In genomic region chr12:54688309-54689033, GRCh38 we compare ENCODE assay signal across 32 cellular contexts. TPM values are rescaled to one million over a fixed set of nuclear protein-coding genes. Genes with fewer than 3 reads are reported as not detected.
"Had no signal": no experiment of that assay in that cellular context is flagged by ENCODE, and none has a peak within 500 bp of the region (broad histone marks: within the 10 kb centered on the region; RNA-seq: fewer than 3 reads in every experiment).

No MANE protein-coding gene starts in this region.

- H3K36me3 ChIP-seq: esophagus squamous epithelium, heart right ventricle, left ventricle myocardium inferior, lower lobe of right lung, spleen, thoracic aorta, tibial nerve, upper lobe of left lung had no signal

- DNase-seq: dermis blood vessel endothelial cell; effector memory CD8-positive, alpha-beta T cell; erythroblast; esophagus squamous epithelium; foreskin melanocyte; glutamatergic neuron; heart right ventricle; hippocampal formation; left cardiac atrium; left ventricle myocardium inferior; lower lobe of right lung; natural killer cell; posterior cingulate gyrus; psoas muscle; right cardiac atrium; spleen; stimulated activated CD4-positive, alpha-beta T cell treated with anti-CD3 and anti-CD28 coated beads, Interleukin-4, amount 100 ng/mL, for 4 hours; stimulated activated naive CD8-positive, alpha-beta T cell treated with anti-CD3 and anti-CD28 coated beads, Interleukin-15, Interleukin-2, amounts not matched to agents 100 U/mL and 50 U/mL, for 24 hours; upper lobe of left lung had no signal

- H3K4me1 ChIP-seq: esophagus squamous epithelium, heart right ventricle, left ventricle myocardium inferior, psoas muscle, spleen, tibial nerve had no signal

- H3K9me3 ChIP-seq: esophagus squamous epithelium, heart right ventricle, left ventricle myocardium inferior, lower lobe of right lung, psoas muscle, thoracic aorta, tibial nerve had no signal

- H3K4me3 ChIP-seq: coronary artery, esophagus squamous epithelium, heart right ventricle, left ventricle myocardium inferior, lower lobe of right lung, psoas muscle, skin epidermis, spleen, thoracic aorta, tibial nerve, upper lobe of left lung had no signal

- ATAC-seq: effector memory CD8-positive, alpha-beta T cell; heart right ventricle; left cardiac atrium; lower lobe of right lung; natural killer cell; psoas muscle; right cardiac atrium; stimulated activated memory B cell treated with anti-CD40 and anti-IgM and Interleukin-4, amounts not matched to agents 10 μg/mL and 1 μg/mL and 100 μg/mL, for 72 hours; stimulated activated naive CD8-positive, alpha-beta T cell treated with anti-CD3 and anti-CD28 coated beads, Interleukin-15, Interleukin-2, amounts not matched to agents 100 U/mL and 50 U/mL, for 24 hours had no signal

- H3K27me3 ChIP-seq: upper lobe of left lung had no signal

- FAIRE-seq: endometrium, islet of Langerhans, urothelium cell line had no signal

- H3K27ac ChIP-seq: coronary artery, esophagus squamous epithelium, heart right ventricle, left ventricle myocardium inferior, lower lobe of right lung, psoas muscle, skin epidermis, spleen, thoracic aorta, tibial nerve, upper lobe of left lung had no signal

RNA-seq across cellular contexts. Expression of gene DCD, which starts 40.3 kb away (rescaled TPM):
- total RNA-seq: dermis blood vessel endothelial cell, esophagus squamous epithelium, heart right ventricle, kidney epithelial cell, left cardiac atrium, left ventricle myocardium inferior, lower lobe of right lung, mononuclear cell, natural killer cell, neural crest cell, osteocyte, psoas muscle, renal cortical epithelial cell, right cardiac atrium, spleen, tibial nerve, upper lobe of left lung had no signal
- polyA plus RNA-seq: heart right ventricle, psoas muscle, right cardiac atrium, spleen had no signal

RNA-seq across cellular contexts. Expression of gene LACRT, which starts 53.8 kb away (rescaled TPM):
- total RNA-seq: dermis blood vessel endothelial cell, esophagus squamous epithelium, heart right ventricle, kidney epithelial cell, left cardiac atrium, left ventricle myocardium inferior, lower lobe of right lung, mononuclear cell, natural killer cell, neural crest cell, osteocyte, psoas muscle, renal cortical epithelial cell, right cardiac atrium, spleen, thoracic aorta, tibial nerve, upper lobe of left lung had no signal
- polyA plus RNA-seq: heart right ventricle, psoas muscle, right cardiac atrium, spleen had no signal
